ENCODE assay signal across 9 cellular contexts in the genomic region with DNA sequence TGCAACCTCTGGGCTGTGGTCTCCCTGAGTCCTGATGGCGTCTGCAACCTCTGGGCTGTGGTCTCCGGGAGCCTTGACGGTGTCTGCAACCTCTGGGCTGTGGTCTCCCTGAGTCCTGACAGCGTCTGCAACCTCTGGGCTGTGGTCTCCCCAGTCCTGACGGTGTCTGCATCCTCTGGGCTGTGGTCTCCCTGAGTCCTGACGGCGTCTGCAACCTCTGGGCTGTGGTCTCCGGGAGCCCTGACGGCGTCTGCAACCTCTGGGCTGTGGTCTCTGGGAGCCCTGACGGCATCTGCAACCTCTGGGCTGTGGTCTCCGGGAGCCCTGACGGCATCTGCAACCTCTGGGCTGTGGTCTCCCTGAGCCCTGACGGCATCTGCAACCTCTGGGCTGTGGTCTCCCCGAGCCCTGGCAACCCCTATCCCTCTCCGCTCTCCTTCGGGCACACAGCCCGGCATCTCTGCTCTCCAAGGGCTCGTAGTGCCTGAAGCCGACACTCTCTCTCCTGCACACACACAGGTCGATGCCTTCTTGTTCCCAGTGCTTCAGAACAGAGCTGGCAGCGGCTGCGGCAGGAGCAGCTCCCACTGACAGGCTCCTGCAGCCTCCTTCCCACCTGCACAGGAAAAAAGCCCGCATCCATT. TPM values are rescaled to one million over a fixed set of nuclear protein-coding genes. Genes with fewer than 3 reads are reported as not detected.
A peak's percentile ranks its signal among the peaks of the same experiment; 100 is the strongest.
DNase-seq lines count a peak whose midpoint lies in the region; ATAC-seq and TF ChIP-seq lines count a peak whose summit lies in the region.
"Had no signal": no experiment of that assay in that cellular context is flagged by ENCODE, and none has a peak within 500 bp of the region (broad histone marks: within the 10 kb centered on the region; RNA-seq: fewer than 3 reads in every experiment).

No MANE protein-coding gene starts in this region.

- BruUV-seq in Panc1 (replicated peaks; lab: Mats Ljungman, UMichigan): no TSS peak

- no peak overlapping the region for H2AK5ac ChIP-seq in mesendoderm (ENCODE audit: low read length)

- no peak overlapping the region for H3K18ac ChIP-seq in mesendoderm (ENCODE audit: low read length)

- no peak overlapping the region for H3K23ac ChIP-seq in mesendoderm (ENCODE audit: low read length)

- no CpG with 5 or more reads among the region's 24 CpGs for WGBS in mesendoderm (ENCODE audit: extremely low coverage, insufficient coverage, low lambda C conversion rate)

- H3K27me3 ChIP-seq in Panc1 (ENCODE audit: control insufficient read depth, insufficient read depth, low read length): peaks cover 3% of the 10 kb centered on the region; the same call in 1 of the 2 replicates
- H3K27me3 ChIP-seq in effector memory CD4-positive, alpha-beta T cell (replicated peaks; ENCODE audit: control insufficient read depth, insufficient read depth, low read length, poor library complexity, severe bottlenecking): no peaks in the 10 kb centered on the region
- H3K27me3 ChIP-seq in mesendoderm (ENCODE audit: insufficient read depth, low read length, poor library complexity): no peaks in the 10 kb centered on the region

- no peaks in the 10 kb centered on the region for H3K79me1 ChIP-seq in mesendoderm (ENCODE audit: low read length)

- DNase-seq in activated CD8-positive, alpha-beta memory T cell treated with anti-CD3 and anti-CD28 coated beads, Interleukin-2, amount 50 U/mL, for 1 hour (ENCODE audit: extremely low read depth): peak; percentile 29
- no peak for DNase-seq in activated CD8-positive, alpha-beta memory T cell treated with anti-CD3 and anti-CD28 coated beads, Interleukin-2, amount 50 U/mL, for 4 hours
- DNase-seq in Panc1 (ENCODE audit: low read depth, low spot score): no peak
- DNase-seq in effector memory CD4-positive, alpha-beta T cell: peak in 2 of 3 donors; percentile 21 to 39
- DNase-seq in stimulated activated CD8-positive, alpha-beta memory T cell treated with anti-CD3 and anti-CD28 coated beads, Interleukin-4, amount 100 ng/mL, for 48 hours: peak; percentile 52
- DNase-seq in mesendoderm: no peak
- DNase-seq in occipital lobe (lab: John Stamatoyannopoulos, UW): no peak
- DNase-seq: NCI-H345 had no signal

- H3K9me3 ChIP-seq in Panc1 (ENCODE audit: control insufficient read depth, insufficient read depth, low read depth, low read length): no peaks in the 10 kb centered on the region
- H3K9me3 ChIP-seq in effector memory CD4-positive, alpha-beta T cell (ENCODE audit: control insufficient read depth, low read length): no peaks in the 10 kb centered on the region

- H3K4me3 ChIP-seq in Panc1 (ENCODE audit: low read depth in 2 of 2, low read length in 2 of 2): no peak overlapping the region
- H3K4me3 ChIP-seq in effector memory CD4-positive, alpha-beta T cell (ENCODE audit: insufficient read depth, low read depth, low read length, poor library complexity, severe bottlenecking): no peak overlapping the region
- no peak overlapping the region for H3K4me3 ChIP-seq in mesendoderm (ENCODE audit: low read length)

- CTCF ChIA-PET in Panc1 (lab: Charles Lee): no interaction called here

- H3K27ac ChIP-seq in Panc1 (ENCODE audit: low read length) (no peak overlapping the region), mesendoderm (ENCODE audit: low read depth, low read length) (no peak overlapping the region)
- no peak overlapping the region for H3K27ac ChIP-seq in effector memory CD4-positive, alpha-beta T cell (ENCODE audit: insufficient read depth, low read length, poor library complexity, severe bottlenecking)

- H3K79me2 ChIP-seq in mesendoderm (ENCODE audit: control insufficient read depth, insufficient read depth, low read length): no peaks in the 10 kb centered on the region

- peak; percentile 47; the same call in 1 of the 2 replicates for ATAC-seq in Panc1
- no peak for ATAC-seq in HG03342 (IDR thresholded peaks at IDR 0.05; ENCODE audit: unreplicated experiment)

- in situ Hi-C loops in Panc1 (cut with HindIII; ENCODE audit: low pct_unique_long_range_greater_than_20kb, low sequenced_read_pairs): no loop called here

- H3K36me3 ChIP-seq in Panc1 (ENCODE audit: control insufficient read depth, insufficient read depth, low read length): no peaks in the 10 kb centered on the region
- H3K36me3 ChIP-seq in effector memory CD4-positive, alpha-beta T cell (ENCODE audit: control insufficient read depth, insufficient read depth, low read length): no peaks in the 10 kb centered on the region
- no peaks in the 10 kb centered on the region for H3K36me3 ChIP-seq in mesendoderm (ENCODE audit: control insufficient read depth, insufficient read depth, low read length)

- H3K4me1 ChIP-seq in Panc1 (ENCODE audit: control insufficient read depth, insufficient read depth, low read length) (no peaks in the 10 kb centered on the region), mesendoderm (ENCODE audit: control insufficient read depth, low read depth, low read length) (no peaks in the 10 kb centered on the region)
- H3K4me1 ChIP-seq in effector memory CD4-positive, alpha-beta T cell (ENCODE audit: control insufficient read depth, insufficient read depth, low read length, poor library complexity, severe bottlenecking): peaks cover 11% of the 10 kb centered on the region

- H4K8ac ChIP-seq in mesendoderm (ENCODE audit: low read depth, low read length): no peak overlapping the region

- no peak for TF ChIP-seq CTCF in Panc1 (IDR thresholded peaks at IDR 0.05)

- H3K9ac ChIP-seq in mesendoderm (ENCODE audit: low read length): no peak overlapping the region

- no peak overlapping the region for H2BK120ac ChIP-seq in mesendoderm (ENCODE audit: low read depth, low read length)

- H4K5ac ChIP-seq in mesendoderm (ENCODE audit: low read length): no peak overlapping the region

- no peak overlapping the region for H3K56ac ChIP-seq in mesendoderm (ENCODE audit: low read length)

- intact Hi-C loops in Panc1 (cut with micrococcal nuclease; ENCODE audit: unreplicated experiment): no loop called here

- H3K4ac ChIP-seq in mesendoderm (ENCODE audit: low read depth, low read length): no peak overlapping the region

- no peak overlapping the region for H3K4me2 ChIP-seq in mesendoderm (ENCODE audit: low read length)

- no peak overlapping the region for H2BK15ac ChIP-seq in mesendoderm (replicated peaks; ENCODE audit: low read depth)

- no peak overlapping the region for H2BK5ac ChIP-seq in mesendoderm (ENCODE audit: low read length)

- POLR2A ChIA-PET in Panc1 (lab: Charles Lee): no interaction called here

RNA-seq across cellular contexts. Expression of gene METRNL, which starts 45.6 kb away (rescaled TPM):
- 21.0 TPM for total RNA-seq in Panc1 (2021; ENCODE audit: unreplicated experiment)
- 44.9 TPM for polyA plus RNA-seq in Panc1 (2012; ENCODE audit: insufficient read length)
- polyA plus RNA-seq in mesendoderm (2013, experiment 1 of 2): 6.8 TPM
- polyA plus RNA-seq in mesendoderm (2013, experiment 2 of 2): 6.3 TPM
- 22.3 TPM for total RNA-seq in occipital lobe

Comparison
In these comparisons a context has a peak if more than half of its experiments do, and no peak if none do; other contexts are left out.
1. DNase-seq: peak in activated CD8-positive, alpha-beta memory T cell treated with anti-CD3 and anti-CD28 coated beads, Interleukin-2, amount 50 U/mL, for 1 hour (single experiment), effector memory CD4-positive, alpha-beta T cell (2 of 3) and stimulated activated CD8-positive, alpha-beta memory T cell treated with anti-CD3 and anti-CD28 coated beads, Interleukin-4, amount 100 ng/mL, for 48 hours (single experiment); none in activated CD8-positive, alpha-beta memory T cell treated with anti-CD3 and anti-CD28 coated beads, Interleukin-2, amount 50 U/mL, for 4 hours (single experiment), Panc1 (single experiment), mesendoderm (single experiment) and occipital lobe (single experiment).